In genomic region chr14:53044486-53044885, GRCh38 we compare ENCODE assay signal across 18 cellular contexts.
DNase-seq lines count a peak whose midpoint lies in the region; ATAC-seq, FAIRE-seq and TF ChIP-seq lines count a peak whose summit lies in the region.
"Had no signal": no experiment of that assay in that cellular context is flagged by ENCODE, and none has a peak within 500 bp of the region (broad histone marks: within the 10 kb centered on the region; RNA-seq: fewer than 3 reads in every experiment).

No MANE protein-coding gene starts in this region.

- no peak overlapping the region for H3K4me3 Mint-ChIP-seq in nephron
- H3K4me3 Mint-ChIP-seq: activated CD4-positive, alpha-beta memory T cell treated with anti-CD3 and anti-CD28 coated beads for 36 hours; activated T-cell treated with anti-CD3 and anti-CD28 coated beads, Interleukin-2, amount 50 U/mL, for 4 hours had no signal

- H3K9me3 ChIP-seq in PC-3 (ENCODE audit: low read length) (no peaks in the 10 kb centered on the region), aorta (ENCODE audit: control insufficient read depth, low read length) (no peaks in the 10 kb centered on the region), vagina (no peaks in the 10 kb centered on the region), adrenal gland (replicated peaks in 1 of 3) (no peaks in the 10 kb centered on the region)

- POLR2A ChIA-PET in PC-3 (lab: Charles Lee; ENCODE audit: unreplicated experiment), result interaction anchor here (0.6 kb wide), 1 partner anchor 242 kb away, joined by 3 read pairs; no protein-coding TSS in a partner anchor

- peak overlapping the region; percentile 33 for H3K4me2 ChIP-seq in PC-3 (ENCODE audit: low read length)

- peak; percentile 76 for DNase-seq in COLO829 (ENCODE audit: low spot score)
- DNase-seq in PC-3, result peak; percentile 69
- no peak for DNase-seq in aorta
- no peak for DNase-seq in vagina (ENCODE audit: extremely low spot score in 2 of 2)
- DNase-seq in adrenal gland, result no peak
- DNase-seq: activated CD4-positive, alpha-beta memory T cell treated with anti-CD3 and anti-CD28 coated beads for 36 hours; activated T-cell treated with anti-CD3 and anti-CD28 coated beads, Interleukin-2, amount 50 U/mL, for 4 hours; C1 segment of cervical spinal cord; dermis blood vessel endothelial cell; Karpas-422; left ventricle myocardium superior; NCI-H1436 treated with DMSO at 0.1 percent for 48 hours; NCI-H446; substantia nigra had no signal

- no peak overlapping the region for H2AFZ ChIP-seq in PC-3 (ENCODE audit: low read length)

- TF ChIP-seq CTCF in PC-3 (conservative IDR thresholded peaks at IDR 0.05; ENCODE audit: low read depth, low read length), result no peak
- TF ChIP-seq CTCF in nephron (IDR thresholded peaks at IDR 0.05; ENCODE audit: unreplicated experiment in 3 of 3), result no peak
- no peak for TF ChIP-seq CTCF in vagina (IDR thresholded peaks at IDR 0.05)
- TF ChIP-seq CTCF in adrenal gland (IDR thresholded peaks at IDR 0.05), result no peak

- CTCF ChIA-PET in PC-3 (lab: Charles Lee), result interaction anchor here (0.6 kb wide), 1 partner anchor 10 kb away, joined by 4 read pairs; no protein-coding TSS in a partner anchor

- H3K4me3 ChIP-seq in PC-3 (ENCODE audit: low read length) (no peak overlapping the region), aorta (ENCODE audit: low read length in 2 of 2) (no peak overlapping the region), vagina (no peak overlapping the region), adrenal gland (no peak overlapping the region)
- H3K4me3 ChIP-seq: SK-N-MC had no signal

- H3K27ac Mint-ChIP-seq in nephron, result peak overlapping the region; percentile 61 to 97 (median 72)
- H3K27ac Mint-ChIP-seq: activated CD4-positive, alpha-beta memory T cell treated with anti-CD3 and anti-CD28 coated beads for 36 hours had no signal

- peaks cover 27% of the 10 kb centered on the region for H3K36me3 Mint-ChIP-seq in nephron (ENCODE audit: low read depth)

- 16 to 23% methylated on average over 2 of the region's 2 CpGs for WGBS in aorta, 2 donors
- 73 to 85% (median 76%) methylated on average over 2 of the region's 2 CpGs for WGBS in adrenal gland, 4 donors

- H3K27me3 ChIP-seq in PC-3 (ENCODE audit: low read length) (no peaks in the 10 kb centered on the region), aorta (ENCODE audit: control insufficient read depth in 1 of 2, insufficient read depth in 2 of 2, low read length in 1 of 2) (no peaks in the 10 kb centered on the region), vagina (no peaks in the 10 kb centered on the region), adrenal gland (no peaks in the 10 kb centered on the region)

- H3K36me3 ChIP-seq in PC-3 (ENCODE audit: low read depth, low read length) (0 out of 2 replicates have a peak, but pooled peaks cover 3% of the 10 kb centered on the region), aorta (ENCODE audit: control insufficient read depth in 1 of 2, insufficient read depth in 2 of 2, low read length in 1 of 2) (peaks cover 0 to 2% of the 10 kb centered on the region in 2 donors), vagina (no peaks in the 10 kb centered on the region), adrenal gland (replicated peaks in 1 of 2) (no peaks in the 10 kb centered on the region)

- H3K4me1 ChIP-seq in PC-3 (ENCODE audit: insufficient read depth, low read length), result peaks cover 11% of the 10 kb centered on the region
- H3K4me1 ChIP-seq in aorta (ENCODE audit: control insufficient read depth in 1 of 2, insufficient read depth in 2 of 2, low read length in 2 of 2), result peaks cover 1 to 4% of the 10 kb centered on the region in 2 donors
- H3K4me1 ChIP-seq in vagina, result no peaks in the 10 kb centered on the region
- peaks cover 8 to 10% of the 10 kb centered on the region in 2 donors for H3K4me1 ChIP-seq in adrenal gland (replicated peaks in 1 of 2)

- no peaks in the 10 kb centered on the region for H3K27me3 Mint-ChIP-seq in nephron (ENCODE audit: low read depth)
- H3K27me3 Mint-ChIP-seq: activated CD4-positive, alpha-beta memory T cell treated with anti-CD3 and anti-CD28 coated beads for 36 hours had no signal

- no peaks in the 10 kb centered on the region for H3K79me2 ChIP-seq in PC-3 (ENCODE audit: low read length)

- TF ChIP-seq POLR2A in vagina (IDR thresholded peaks at IDR 0.05) (no peak), adrenal gland (IDR thresholded peaks at IDR 0.05) (no peak)

- FAIRE-seq in endometrium (lab: Jason Lieb, UNC), result peak; percentile 77

- no TSS peak for BruUV-seq in PC-3 (replicated peaks; lab: Mats Ljungman, UMichigan)

- no peaks in the 10 kb centered on the region for H3K9me3 Mint-ChIP-seq in nephron
- H3K9me3 Mint-ChIP-seq: activated CD4-positive, alpha-beta memory T cell treated with anti-CD3 and anti-CD28 coated beads for 36 hours; activated T-cell treated with anti-CD3 and anti-CD28 coated beads, Interleukin-2, amount 50 U/mL, for 4 hours had no signal

- peak; percentile 88 for ATAC-seq in PC-3
- no peak for ATAC-seq in aorta (ENCODE audit: low FRiP score)
- ATAC-seq in HG02885 (IDR thresholded peaks at IDR 0.05; ENCODE audit: poor library complexity, unreplicated experiment), result no peak
- ATAC-seq: activated T-cell treated with anti-CD3 and anti-CD28 coated beads, Interleukin-2, amount 50 U/mL, for 4 hours; left ventricle myocardium superior had no signal

- H3F3A ChIP-seq in PC-3 (ENCODE audit: low read length, unreplicated experiment), result no peaks in the 10 kb centered on the region

- H3K4me1 Mint-ChIP-seq in nephron, result peaks cover 50% of the 10 kb centered on the region

- intact Hi-C loops in PC-3 (cut with micrococcal nuclease) (no loop called here), aorta (cut with DNase I) (no loop called here), vagina (cut with DNase I) (no loop called here), adrenal gland (cut with DNase I) (no loop called here)

- H4K20me1 ChIP-seq in PC-3 (ENCODE audit: low read length), result no peaks in the 10 kb centered on the region

- peak overlapping the region; percentile 53 for H3K27ac ChIP-seq in PC-3 (ENCODE audit: low read length)
- H3K27ac ChIP-seq in aorta (ENCODE audit: low read depth in 1 of 2, low read length in 2 of 2), result no peak overlapping the region
- H3K27ac ChIP-seq in vagina, result no peak overlapping the region
- peak overlapping the region in 1 of 5 donors; percentile 13 for H3K27ac ChIP-seq in adrenal gland
- H3K27ac ChIP-seq: SK-N-MC had no signal

- H3K9me2 ChIP-seq in PC-3 (replicated peaks; ENCODE audit: low read length), result no peaks in the 10 kb centered on the region

- H3K9ac ChIP-seq in PC-3 (ENCODE audit: low read length), result no peak overlapping the region

Comparison
In these comparisons a context has a peak if more than half of its experiments do, and no peak if none do; other contexts are left out.
1. DNase-seq: peak in COLO829 (single experiment) and PC-3 (single experiment); none in aorta (0 of 2), vagina (0 of 2) and adrenal gland (0 of 7).